8 cellular contexts compared by ENCODE assay signal in genomic region chr3:171810278-171811058, GRCh38. TPM values are rescaled to one million over a fixed set of nuclear protein-coding genes. Genes with fewer than 3 reads are reported as not detected.
DNase-seq lines count a peak whose midpoint lies in the region; ATAC-seq and TF ChIP-seq lines count a peak whose summit lies in the region.

PLD1 (minus strand) TSS chr3:171810483; CDS start chr3:171738051, 72,432 bp downstream.

- peaks cover 5% of the 10 kb centered on the region for H3K36me3 Mint-ChIP-seq in progenitor cell of endocrine pancreas (ENCODE audit: insufficient read depth)

- DNase-seq in DMS153 (lab: John Stamatoyannopoulos, UW) (peak; percentile 63), HT-29 (ENCODE audit: low spot score) (peak; percentile 88), SJCRH30 (peak; percentile 59 to 62), ascending aorta (ENCODE audit: low spot score in 2 of 2) (peak in 1 of 2 donors; percentile 83), right cardiac atrium (peak; percentile 83 to 94 (median 93)), progenitor cell of endocrine pancreas (ENCODE audit: low spot score, unreplicated experiment) (peak; percentile 76)

- peaks cover 6% of the 10 kb centered on the region for H3K9me3 Mint-ChIP-seq in progenitor cell of endocrine pancreas (ENCODE audit: low read depth)

- H3K4me3 Mint-ChIP-seq in progenitor cell of endocrine pancreas (ENCODE audit: low read depth), result peak within 1 kb of the TSS; percentile 78

- peaks cover 30% of the 10 kb centered on the region for H3K4me1 Mint-ChIP-seq in progenitor cell of endocrine pancreas (ENCODE audit: low read depth)

- H3K4me1 ChIP-seq in SJCRH30, result peaks cover 3% of the 10 kb centered on the region; the same call in 1 of the 2 replicates
- peaks cover 2 to 7% of the 10 kb centered on the region in 2 donors for H3K4me1 ChIP-seq in ascending aorta
- H3K4me1 ChIP-seq in right cardiac atrium (ENCODE audit: control insufficient read depth, insufficient read depth, low read length), result no peaks in the 10 kb centered on the region

- H3K27me3 Mint-ChIP-seq in progenitor cell of endocrine pancreas, result no peaks in the 10 kb centered on the region

- H3K27me3 ChIP-seq in SJCRH30 (no peaks in the 10 kb centered on the region), ascending aorta (no peaks in the 10 kb centered on the region), right cardiac atrium (ENCODE audit: control insufficient read depth, insufficient read depth) (no peaks in the 10 kb centered on the region)

- peak; percentile 41 for ATAC-seq in GM21360 (IDR thresholded peaks at IDR 0.05; ENCODE audit: unreplicated experiment)
- ATAC-seq in right cardiac atrium, result peak; percentile 91
- ATAC-seq in HG03469 (IDR thresholded peaks at IDR 0.05; ENCODE audit: unreplicated experiment), result no peak

- intact Hi-C loops in ascending aorta (cut with DNase I) (loop anchor here (2.0 to 10.0 kb wide), 7 partner anchors 20 to 534 kb away; partner anchors contain the start of gene FNDC3B), right cardiac atrium (cut with DNase I) (no loop called here)

- H3K36me3 ChIP-seq in SJCRH30 (no peaks in the 10 kb centered on the region), ascending aorta (no peaks in the 10 kb centered on the region)

- H3K9me3 ChIP-seq in SJCRH30 (replicated peaks), result 0 out of 2 replicates have a peak, but pooled peaks cover 2% of the 10 kb centered on the region
- no peaks in the 10 kb centered on the region for H3K9me3 ChIP-seq in ascending aorta
- no peaks in the 10 kb centered on the region for H3K9me3 ChIP-seq in right cardiac atrium (ENCODE audit: control insufficient read depth, low read length)

- 4% methylated on average over 58 of the region's 58 CpGs for WGBS in right cardiac atrium

- peak within 1 kb of the TSS; percentile 49 for H3K27ac ChIP-seq in SJCRH30
- peak within 1 kb of the TSS; percentile 82 to 93 for H3K27ac ChIP-seq in ascending aorta
- H3K27ac ChIP-seq in right cardiac atrium (ENCODE audit: low read length), result peak within 1 kb of the TSS; percentile 51

- TF ChIP-seq CTCF in ascending aorta (IDR thresholded peaks at IDR 0.05) (no peak), progenitor cell of endocrine pancreas (IDR thresholded peaks at IDR 0.05; ENCODE audit: unreplicated experiment) (no peak)

- H3K4me3 ChIP-seq in SJCRH30 (peak within 1 kb of the TSS; percentile 64), ascending aorta (peak within 1 kb of the TSS; percentile 69 to 91), right cardiac atrium (ENCODE audit: low read length) (peak within 1 kb of the TSS; percentile 57)

- H3K27ac Mint-ChIP-seq in progenitor cell of endocrine pancreas, result peak within 1 kb of the TSS; percentile 97

RNA-seq across cellular contexts. Expression of gene PLD1, which starts in this region (rescaled TPM):
- 17.3 and 17.9 TPM in 2 replicates for total RNA-seq in HT-29 (2014; rRNA removed; shearing (Covaris generic))
- 4.2 and 5.2 TPM in 2 replicates for total RNA-seq in SJCRH30 (2014; rRNA removed; shearing (Covaris generic))
- 8.8 TPM for total RNA-seq in ascending aorta
- 10 to 100 TPM; 49.0 to 79.5 (median 59.9) TPM for total RNA-seq in right cardiac atrium
- polyA plus RNA-seq in right cardiac atrium, result 17.0 TPM
- 143 and 156 TPM in 2 replicates for total RNA-seq in progenitor cell of endocrine pancreas
